In the genomic region with DNA sequence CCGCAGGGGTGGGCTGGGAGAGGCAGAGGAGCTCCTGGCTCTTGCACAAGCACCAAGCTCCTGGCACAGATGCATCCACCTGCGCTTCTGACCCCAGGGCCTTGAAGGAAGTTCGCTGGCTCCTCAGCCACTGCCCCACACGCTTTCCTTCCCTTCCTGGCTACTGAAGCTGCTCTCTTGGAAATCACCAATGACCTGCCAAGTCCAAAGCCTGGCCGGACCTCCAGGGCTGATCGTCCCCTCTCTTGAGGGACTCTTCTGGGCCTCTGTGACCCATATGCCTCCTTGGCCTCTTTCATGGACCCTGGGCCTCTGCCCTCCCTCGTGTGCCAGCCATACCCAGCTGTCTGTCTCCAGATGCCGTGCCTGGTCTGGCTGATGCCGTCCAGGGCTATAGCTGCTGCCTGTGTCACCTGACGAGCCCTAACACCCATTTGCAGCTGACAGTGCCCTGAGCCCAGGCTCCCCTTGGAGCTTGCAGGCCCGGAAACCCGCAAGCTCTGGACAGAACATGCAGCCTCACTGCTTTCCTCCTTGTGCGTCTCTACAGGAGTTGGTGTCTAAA, we compare ENCODE assay signal across 27 cellular contexts.
"Had no signal": no experiment of that assay in that cellular context is flagged by ENCODE, and none has a peak within 500 bp of the region (broad histone marks: within the 10 kb centered on the region; RNA-seq: fewer than 3 reads in every experiment).

No MANE protein-coding gene starts in this region.

- H3K9me3 Mint-ChIP-seq: activated naive CD4-positive, alpha-beta T cell treated with anti-CD3 and anti-CD28 coated beads, Interleukin-2, amount 50 U/mL, for 24 hours; activated T-cell treated with anti-CD3 and anti-CD28 coated beads, Interleukin-2, amount 50 U/mL, for 4 hours; natural killer cell had no signal

- H3K27me3 Mint-ChIP-seq: activated CD4-positive, alpha-beta T cell treated with anti-CD3 and anti-CD28 coated beads for 36 hours; activated naive CD4-positive, alpha-beta T cell treated with anti-CD3 and anti-CD28 coated beads, Interleukin-2, amount 50 U/mL, for 24 hours; dendritic cell treated with granulocyte-macrophage colony-stimulating factor and Interleukin-4, amounts not matched to agents 40 ng/mL and 50 ng/mL, for 4 days had no signal

- H3K4me1 ChIP-seq: breast epithelium, foreskin keratinocyte, lower lobe of right lung, right lobe of liver had no signal

- H3K36me3 Mint-ChIP-seq: activated naive CD4-positive, alpha-beta T cell treated with anti-CD3 and anti-CD28 coated beads, Interleukin-2, amount 50 U/mL, for 24 hours; natural killer cell had no signal

- FAIRE-seq: astrocyte had no signal

- H3K27ac ChIP-seq: breast epithelium, esophagus muscularis mucosa, foreskin keratinocyte, lower lobe of right lung, right lobe of liver, SK-N-MC, skin epidermis, suprapubic skin, tibial artery, upper lobe of right lung had no signal

- H3K27me3 ChIP-seq: breast epithelium, esophagus muscularis mucosa, right lobe of liver, suprapubic skin, tibial artery, upper lobe of right lung had no signal

- H3K9me3 ChIP-seq: breast epithelium, esophagus muscularis mucosa, lower lobe of right lung, right lobe of liver, suprapubic skin, tibial artery, upper lobe of right lung had no signal

- H3K4me3 Mint-ChIP-seq: activated CD4-positive, alpha-beta T cell treated with anti-CD3 and anti-CD28 coated beads for 36 hours; activated naive CD4-positive, alpha-beta T cell treated with anti-CD3 and anti-CD28 coated beads, Interleukin-2, amount 50 U/mL, for 24 hours; activated T-cell treated with anti-CD3 and anti-CD28 coated beads, Interleukin-2, amount 50 U/mL, for 4 hours; dendritic cell treated with granulocyte-macrophage colony-stimulating factor and Interleukin-4, amounts not matched to agents 40 ng/mL and 50 ng/mL, for 4 days; natural killer cell had no signal

- DNase-seq: activated CD4-positive, alpha-beta T cell treated with anti-CD3 and anti-CD28 coated beads for 36 hours; activated CD4-positive, alpha-beta T cell treated with anti-CD3 and anti-CD28 coated beads, Interleukin-2, amount 50 U/mL, for 48 hours; activated CD4-positive, CD25-positive, alpha-beta regulatory T cell; activated CD8-positive, alpha-beta memory T cell treated with anti-CD3 and anti-CD28 coated beads, Interleukin-2, amount 50 U/mL, for 48 hours; activated T-cell treated with anti-CD3 and anti-CD28 coated beads, Interleukin-2, amount 50 U/mL, for 4 hours; central memory CD4-positive, alpha-beta T cell; foreskin keratinocyte; kidney glomerular epithelial cell; lower lobe of right lung; mesenchymal stem cell; natural killer cell; stimulated activated CD4-positive, alpha-beta T cell treated with anti-CD3 and anti-CD28 coated beads, Interleukin-4, amount 100 ng/mL, for 4 hours; stimulated activated CD8-positive, alpha-beta memory T cell treated with anti-CD3 and anti-CD28 coated beads, Interleukin-4, amount 100 ng/mL, for 48 hours; stimulated activated naive CD4-positive, alpha-beta T cell; T-helper 1 cell had no signal

- H3K27ac Mint-ChIP-seq: activated CD4-positive, alpha-beta T cell treated with anti-CD3 and anti-CD28 coated beads for 36 hours; activated naive CD4-positive, alpha-beta T cell treated with anti-CD3 and anti-CD28 coated beads, Interleukin-2, amount 50 U/mL, for 24 hours; activated T-helper 2 cell treated with anti-CD3 and anti-CD28 coated beads, Interferon-gamma antibody, Interleukin-2, Interleukin-4, amounts not matched to agents 10 μg/mL and 5 μg/mL and 100 μg/mL, durations not matched to agents 14 hours and 24 hours and 36 hours; dendritic cell treated with granulocyte-macrophage colony-stimulating factor and Interleukin-4, amounts not matched to agents 40 ng/mL and 50 ng/mL, for 4 days; natural killer cell had no signal

- H3K4me3 ChIP-seq: breast epithelium, esophagus muscularis mucosa, lower lobe of right lung, right lobe of liver, SK-N-MC, skin epidermis, suprapubic skin, tibial artery, upper lobe of right lung had no signal

- H3K36me3 ChIP-seq: breast epithelium, esophagus muscularis mucosa, lower lobe of right lung, suprapubic skin, upper lobe of right lung had no signal
